ENCODE assay signal across 15 cellular contexts in genomic region chr4:7632971-7633370, GRCh38.
A peak's percentile ranks its signal among the peaks of the same experiment; 100 is the strongest.
DNase-seq lines count a peak whose midpoint lies in the region; ATAC-seq and TF ChIP-seq lines count a peak whose summit lies in the region.
"Had no signal": no experiment of that assay in that cellular context is flagged by ENCODE, and none has a peak within 500 bp of the region (broad histone marks: within the 10 kb centered on the region; RNA-seq: fewer than 3 reads in every experiment).

No MANE protein-coding gene starts in this region.

- no peak overlapping the region for H3K56ac ChIP-seq in mesendoderm (ENCODE audit: low read length)

- no peak overlapping the region for H3K4me3 ChIP-seq in GM23248
- H3K4me3 ChIP-seq in HUES64 (ENCODE audit: low read length) = no peak overlapping the region
- H3K4me3 ChIP-seq in fibroblast of mammary gland (ENCODE audit: control insufficient read depth, low read depth, low read length) = no peak overlapping the region
- no peak overlapping the region for H3K4me3 ChIP-seq in mesendoderm (ENCODE audit: low read length)
- no peak overlapping the region for H3K4me3 ChIP-seq in thyroid gland (replicated peaks in 1 of 3)
- H3K4me3 ChIP-seq: A549, HAP-1 had no signal

- no peak overlapping the region for H2BK15ac ChIP-seq in mesendoderm (replicated peaks; ENCODE audit: low read depth)

- H2AK5ac ChIP-seq in mesendoderm (ENCODE audit: low read length) = no peak overlapping the region

- no peak overlapping the region for H3K4me2 ChIP-seq in GM23248 (ENCODE audit: unreplicated experiment)
- H3K4me2 ChIP-seq in mesendoderm (ENCODE audit: low read length) = no peak overlapping the region
- H3K4me2 ChIP-seq: A549 had no signal

- no peak overlapping the region for H2BK5ac ChIP-seq in mesendoderm (ENCODE audit: low read length)

- H3K36me3 Mint-ChIP-seq in progenitor cell of endocrine pancreas (ENCODE audit: insufficient read depth) = no peaks in the 10 kb centered on the region
- H3K36me3 Mint-ChIP-seq: CD4-positive, alpha-beta memory T cell; IgD-negative memory B cell had no signal

- no peak for ATAC-seq in GM19397 (IDR thresholded peaks at IDR 0.05; ENCODE audit: unreplicated experiment)
- ATAC-seq: A549 had no signal

- peaks cover 23% of the 10 kb centered on the region for H3F3A ChIP-seq in GM23248 (ENCODE audit: insufficient read depth)

- no peaks in the 10 kb centered on the region for H4K20me1 ChIP-seq in GM23248 (ENCODE audit: insufficient read depth)

- in situ Hi-C loops in GM23248 (cut with MboI) = no loop called here

- H3K4me1 ChIP-seq in GM23248 (ENCODE audit: insufficient read depth) (peaks cover 39% of the 10 kb centered on the region), HUES64 (ENCODE audit: insufficient read depth, low read length) (peaks cover 3% of the 10 kb centered on the region; the same call in 1 of the 2 replicates), mesendoderm (ENCODE audit: control insufficient read depth, low read depth, low read length) (no peaks in the 10 kb centered on the region), thyroid gland (no peaks in the 10 kb centered on the region)
- H3K4me1 ChIP-seq: BE2C, HAP-1 had no signal

- no peak overlapping the region for H3K18ac ChIP-seq in mesendoderm (ENCODE audit: low read length)

- no peaks in the 10 kb centered on the region for H3K79me1 ChIP-seq in mesendoderm (ENCODE audit: low read length)

- no peak for TF ChIP-seq POLR2A in thyroid gland (IDR thresholded peaks at IDR 0.05)

- peaks cover 4% of the 10 kb centered on the region for H3K4me1 Mint-ChIP-seq in progenitor cell of endocrine pancreas (ENCODE audit: low read depth)
- H3K4me1 Mint-ChIP-seq: IgD-negative memory B cell had no signal

- H3K79me2 ChIP-seq in GM23248 (ENCODE audit: insufficient read depth) (no peaks in the 10 kb centered on the region), mesendoderm (ENCODE audit: control insufficient read depth, insufficient read depth, low read length) (no peaks in the 10 kb centered on the region)

- no peak overlapping the region for H2BK120ac ChIP-seq in mesendoderm (ENCODE audit: low read depth, low read length)

- no peak overlapping the region for H2AFZ ChIP-seq in GM23248

- 65 to 75% methylated on average over 5 of the region's 5 CpGs for WGBS in GM23248 (ENCODE audit: low coverage in 1 of 2, low lambda C conversion rate in 2 of 2, missing lambda C conversion rate in 2 of 2), 2 experiments
- WGBS in HUES64 = 87% methylated on average over 5 of the region's 5 CpGs
- WGBS in mesendoderm (ENCODE audit: extremely low coverage, insufficient coverage, low lambda C conversion rate) = no CpG with 5 or more reads among the region's 5 CpGs
- 75 to 81% methylated on average over 4 to 5 of the region's 5 CpGs for WGBS in thyroid gland, 2 donors

- H3K27ac Mint-ChIP-seq in progenitor cell of endocrine pancreas = peak overlapping the region; percentile 25
- H3K27ac Mint-ChIP-seq: CD4-positive, alpha-beta memory T cell; IgD-negative memory B cell had no signal

- no peak overlapping the region for H4K5ac ChIP-seq in mesendoderm (ENCODE audit: low read length)

- no peaks in the 10 kb centered on the region for H3K9me2 ChIP-seq in GM23248 (ENCODE audit: insufficient read depth)

- H3K23ac ChIP-seq in mesendoderm (ENCODE audit: low read length) = no peak overlapping the region

- H3K9me3 Mint-ChIP-seq in progenitor cell of endocrine pancreas (ENCODE audit: low read depth) = peaks cover 5% of the 10 kb centered on the region
- H3K9me3 Mint-ChIP-seq: CD4-positive, alpha-beta memory T cell had no signal

- intact Hi-C loops in thyroid gland (cut with DNase I) = no loop called here

- H3K9ac ChIP-seq in GM23248 (no peak overlapping the region), HUES64 (ENCODE audit: low read depth, low read length) (0 out of 2 replicates have a peak overlapping the region, but pooled peaks have one; percentile 22), mesendoderm (ENCODE audit: low read length) (no peak overlapping the region)

- 0 out of 2 replicates have a peak, but pooled peaks cover 3% of the 10 kb centered on the region for H3K27me3 ChIP-seq in GM23248 (replicated peaks; ENCODE audit: insufficient read depth)
- H3K27me3 ChIP-seq in HUES64 (ENCODE audit: insufficient read depth, low read length) = no peaks in the 10 kb centered on the region
- no peaks in the 10 kb centered on the region for H3K27me3 ChIP-seq in mesendoderm (ENCODE audit: insufficient read depth, low read length, poor library complexity)
- no peaks in the 10 kb centered on the region for H3K27me3 ChIP-seq in thyroid gland
- H3K27me3 ChIP-seq: BE2C had no signal

- no peak overlapping the region for H3K4me3 Mint-ChIP-seq in progenitor cell of endocrine pancreas (ENCODE audit: low read depth)
- H3K4me3 Mint-ChIP-seq: CD4-positive, alpha-beta memory T cell; IgD-negative memory B cell had no signal

- TF ChIP-seq CTCF in fibroblast of mammary gland (conservative IDR thresholded peaks at IDR 0.05; ENCODE audit: control insufficient read depth, insufficient read depth, low read depth, low read length) (no peak), progenitor cell of endocrine pancreas (IDR thresholded peaks at IDR 0.05; ENCODE audit: unreplicated experiment) (no peak), thyroid gland (IDR thresholded peaks at IDR 0.05) (no peak)

- no peak overlapping the region for H3K4ac ChIP-seq in mesendoderm (ENCODE audit: low read depth, low read length)

- H3K36me3 ChIP-seq in GM23248 (ENCODE audit: low read depth) = no peaks in the 10 kb centered on the region
- H3K36me3 ChIP-seq in HUES64 (ENCODE audit: insufficient read depth, low read length) = no peaks in the 10 kb centered on the region
- H3K36me3 ChIP-seq in mesendoderm (ENCODE audit: control insufficient read depth, insufficient read depth, low read length) = no peaks in the 10 kb centered on the region
- H3K36me3 ChIP-seq in thyroid gland = no peaks in the 10 kb centered on the region
- H3K36me3 ChIP-seq: BE2C, HAP-1 had no signal

- H3K27ac ChIP-seq in GM23248 (no peak overlapping the region), HUES64 (ENCODE audit: low read depth, low read length) (no peak overlapping the region), mesendoderm (ENCODE audit: low read depth, low read length) (no peak overlapping the region), thyroid gland (no peak overlapping the region)
- H3K27ac ChIP-seq: A549, C4-2B had no signal

- DNase-seq in GM23248 (peak; percentile 44), fibroblast of mammary gland (ENCODE audit: low read depth) (peak; percentile 16), progenitor cell of endocrine pancreas (ENCODE audit: low spot score, unreplicated experiment) (no peak), mesendoderm (no peak), thyroid gland (no peak)
- DNase-seq: BE2C; CD4-positive, alpha-beta memory T cell; DMS79; EL had no signal

- peaks cover 17% of the 10 kb centered on the region for H3K27me3 Mint-ChIP-seq in progenitor cell of endocrine pancreas

- H3K9me3 ChIP-seq in GM23248 (ENCODE audit: low read depth) = no peaks in the 10 kb centered on the region
- H3K9me3 ChIP-seq in HUES64 (ENCODE audit: insufficient read depth, low read depth, low read length) = 0 out of 2 replicates have a peak, but pooled peaks cover 5% of the 10 kb centered on the region
- H3K9me3 ChIP-seq in thyroid gland = no peaks in the 10 kb centered on the region
- H3K9me3 ChIP-seq: BE2C, HAP-1 had no signal

- H4K8ac ChIP-seq in mesendoderm (ENCODE audit: low read depth, low read length) = no peak overlapping the region

Comparison
In these comparisons a context has a peak if more than half of its experiments do, and no peak if none do; other contexts are left out.
1. DNase-seq: peak in GM23248 (single experiment) and fibroblast of mammary gland (single experiment); none in progenitor cell of endocrine pancreas (single experiment), mesendoderm (single experiment) and thyroid gland (0 of 2).